ENCODE assay signal across 10 cellular contexts in genomic region chr2:157830696-157831570, GRCh38. TPM values are rescaled to one million over a fixed set of nuclear protein-coding genes. Genes with fewer than 3 reads are reported as not detected.
DNase-seq lines count a peak whose midpoint lies in the region; ATAC-seq, FAIRE-seq and TF ChIP-seq lines count a peak whose summit lies in the region.
"Had no signal": no experiment of that assay in that cellular context is flagged by ENCODE, and none has a peak within 500 bp of the region (broad histone marks: within the 10 kb centered on the region; RNA-seq: fewer than 3 reads in every experiment).

No MANE protein-coding gene starts in this region.

- no peak for TF ChIP-seq CTCF in activated CD8-positive, alpha-beta T cell treated with anti-CD3 and anti-CD28 coated beads for 36 hours (IDR thresholded peaks at IDR 0.05)
- TF ChIP-seq CTCF in HepG2 (CRISPR knock-in tag; IDR thresholded peaks at IDR 0.05): no peak

- no peak overlapping the region for H3K4me2 ChIP-seq in HepG2 (ENCODE audit: low read depth, low read length)

- POLR2A ChIA-PET in activated CD8-positive, alpha-beta T cell treated with anti-CD3 and anti-CD28 coated beads for 36 hours (lab: Charles Lee): no interaction called here
- POLR2A ChIA-PET in activated CD8-positive, alpha-beta T cell treated with anti-CD3 and anti-CD28 coated beads, Interleukin-2, amount 10 ng/mL, durations not matched to agents 7 days and 5 days (lab: Charles Lee): no interaction called here
- POLR2A ChIA-PET in HepG2 (lab: Yijun Ruan, JAX): no interaction called here

- peaks cover 9% of the 10 kb centered on the region for H3K4me1 ChIP-seq in HepG2 (ENCODE audit: insufficient read depth, low read length)

- H3K9me3 Mint-ChIP-seq in activated CD8-positive, alpha-beta T cell treated with anti-CD3 and anti-CD28 coated beads for 36 hours: no peaks in the 10 kb centered on the region
- H3K9me3 Mint-ChIP-seq in activated CD8-positive, alpha-beta T cell treated with anti-CD3 and anti-CD28 coated beads, Interleukin-2, amount 10 ng/mL, durations not matched to agents 7 days and 5 days (ENCODE audit: insufficient read depth): no peaks in the 10 kb centered on the region
- H3K9me3 Mint-ChIP-seq: IgD-negative memory B cell had no signal

- TF ChIP-seq POLR2A in HepG2 (IDR thresholded peaks at IDR 0.05; ENCODE audit: insufficient read depth in 1 of 2, low read depth in 2 of 2, low read length in 2 of 2): no peak

- no peak overlapping the region for H3K9ac ChIP-seq in HepG2 (ENCODE audit: insufficient read depth, low read depth, low read length)

- H3K4me1 Mint-ChIP-seq in activated CD8-positive, alpha-beta T cell treated with anti-CD3 and anti-CD28 coated beads for 36 hours (ENCODE audit: low read depth): peaks cover 23% of the 10 kb centered on the region
- H3K4me1 Mint-ChIP-seq in activated CD8-positive, alpha-beta T cell treated with anti-CD3 and anti-CD28 coated beads, Interleukin-2, amount 10 ng/mL, durations not matched to agents 7 days and 5 days (ENCODE audit: low read depth): peaks cover 11% of the 10 kb centered on the region

- H3K27me3 Mint-ChIP-seq in activated CD8-positive, alpha-beta T cell treated with anti-CD3 and anti-CD28 coated beads for 36 hours: no peaks in the 10 kb centered on the region
- H3K27me3 Mint-ChIP-seq in activated CD8-positive, alpha-beta T cell treated with anti-CD3 and anti-CD28 coated beads, Interleukin-2, amount 10 ng/mL, durations not matched to agents 7 days and 5 days (ENCODE audit: low read depth): no peaks in the 10 kb centered on the region
- H3K27me3 Mint-ChIP-seq: activated naive CD8-positive, alpha-beta T cell; IgD-negative memory B cell had no signal

- DNase-seq in activated CD8-positive, alpha-beta T cell treated with anti-CD3 and anti-CD28 coated beads for 36 hours: no peak
- no peak for DNase-seq in activated CD8-positive, alpha-beta T cell treated with anti-CD3 and anti-CD28 coated beads, Interleukin-2, amount 10 ng/mL, durations not matched to agents 7 days and 5 days
- DNase-seq in brain pericyte (ENCODE audit: low read depth, low spot score): peak; percentile 65
- peak; percentile 52 for DNase-seq in HepG2 (ENCODE audit: low spot score)
- DNase-seq in urothelium cell line (ENCODE audit: low spot score): peak; percentile 70
- no peak for DNase-seq in activated gamma-delta T cell (lab: John Stamatoyannopoulos, UW)
- no peak for DNase-seq in stimulated activated naive CD8-positive, alpha-beta T cell treated with anti-CD3 and anti-CD28 coated beads, Interleukin-15, Interleukin-2, amounts not matched to agents 100 U/mL and 50 U/mL, for 24 hours

- in situ Hi-C loops in HepG2 (cut with HindIII; ENCODE audit: extremely low pct_ligation_motif_present, low pct_unique_long_range_greater_than_20kb): no loop called here

- CTCF ChIA-PET in activated CD8-positive, alpha-beta T cell treated with anti-CD3 and anti-CD28 coated beads for 36 hours (lab: Charles Lee): no interaction called here
- CTCF ChIA-PET in activated CD8-positive, alpha-beta T cell treated with anti-CD3 and anti-CD28 coated beads, Interleukin-2, amount 10 ng/mL, durations not matched to agents 7 days and 5 days (lab: Charles Lee): no interaction called here
- CTCF ChIA-PET in HepG2 (lab: Yijun Ruan, JAX; ENCODE audit: low intra/inter-chr PET ratio, low total read pairs): no interaction called here

- H3K79me2 ChIP-seq in HepG2 (ENCODE audit: insufficient read depth, low read length): no peaks in the 10 kb centered on the region

- H3K27ac ChIP-seq in HepG2 (ENCODE audit: extremely low read length, insufficient read depth, low read length): no peak overlapping the region

- H3K36me3 ChIP-seq in HepG2 (replicated peaks in 1 of 2; ENCODE audit: control insufficient read depth in 1 of 2, insufficient read depth in 2 of 2, low read length in 2 of 2): no peaks in the 10 kb centered on the region

- intact Hi-C loops in activated CD8-positive, alpha-beta T cell treated with anti-CD3 and anti-CD28 coated beads for 36 hours (cut with micrococcal nuclease): no loop called here
- intact Hi-C loops in HepG2 (cut with micrococcal nuclease; ENCODE audit: unreplicated experiment): no loop called here

- TF ChIP-seq EP300 in HepG2 (IDR thresholded peaks at IDR 0.05; ENCODE audit: low read depth in 2 of 2, low read length in 2 of 2) (peak in 1 of 2 experiments; percentile 21; a peak in 1 of 4 replicates), HepG2 (CRISPR knock-in tag; IDR thresholded peaks at IDR 0.05; ENCODE audit: borderline replicate concordance) (no peak)

- ATAC-seq in activated CD8-positive, alpha-beta T cell treated with anti-CD3 and anti-CD28 coated beads for 36 hours: peak; percentile 30
- no peak for ATAC-seq in activated CD8-positive, alpha-beta T cell treated with anti-CD3 and anti-CD28 coated beads, Interleukin-2, amount 10 ng/mL, durations not matched to agents 7 days and 5 days
- no peak for ATAC-seq in HepG2
- no peak for ATAC-seq in stimulated activated naive CD8-positive, alpha-beta T cell treated with anti-CD3 and anti-CD28 coated beads, Interleukin-15, Interleukin-2, amounts not matched to agents 100 U/mL and 50 U/mL, for 24 hours
- ATAC-seq in GM19455 (IDR thresholded peaks at IDR 0.05; ENCODE audit: unreplicated experiment): no peak

- 91% methylated on average over 2 of the region's 2 CpGs for WGBS in HepG2 (ENCODE audit: low lambda C conversion rate)

- no peak overlapping the region for H3K4me3 Mint-ChIP-seq in activated CD8-positive, alpha-beta T cell treated with anti-CD3 and anti-CD28 coated beads for 36 hours
- H3K4me3 Mint-ChIP-seq in activated CD8-positive, alpha-beta T cell treated with anti-CD3 and anti-CD28 coated beads, Interleukin-2, amount 10 ng/mL, durations not matched to agents 7 days and 5 days: no peak overlapping the region
- H3K4me3 Mint-ChIP-seq: activated naive CD8-positive, alpha-beta T cell; IgD-negative memory B cell had no signal

- no peaks in the 10 kb centered on the region for H3K9me3 ChIP-seq in HepG2 (ENCODE audit: low read length)

- H3K4me3 ChIP-seq in HepG2 (replicated peaks in 1 of 3; ENCODE audit: insufficient read depth in 1 of 3, low read depth in 2 of 3, low read length in 3 of 3): no peak overlapping the region

- H2AFZ ChIP-seq in HepG2 (ENCODE audit: low read length): no peak overlapping the region

- no peak for TF ChIP-seq RAD21 in HepG2 (CRISPR knock-in tag; IDR thresholded peaks at IDR 0.05)

- FAIRE-seq in HepG2 (lab: Jason Lieb, UNC) (no peak), urothelium cell line (lab: Jason Lieb, UNC) (no peak)

- peaks cover 11% of the 10 kb centered on the region for H3K36me3 Mint-ChIP-seq in activated CD8-positive, alpha-beta T cell treated with anti-CD3 and anti-CD28 coated beads for 36 hours (ENCODE audit: low read depth)
- no peaks in the 10 kb centered on the region for H3K36me3 Mint-ChIP-seq in activated CD8-positive, alpha-beta T cell treated with anti-CD3 and anti-CD28 coated beads, Interleukin-2, amount 10 ng/mL, durations not matched to agents 7 days and 5 days (ENCODE audit: low read depth)

- no peak overlapping the region for H3K27ac Mint-ChIP-seq in activated CD8-positive, alpha-beta T cell treated with anti-CD3 and anti-CD28 coated beads for 36 hours
- H3K27ac Mint-ChIP-seq in activated CD8-positive, alpha-beta T cell treated with anti-CD3 and anti-CD28 coated beads, Interleukin-2, amount 10 ng/mL, durations not matched to agents 7 days and 5 days: no peak overlapping the region
- H3K27ac Mint-ChIP-seq: activated naive CD8-positive, alpha-beta T cell; IgD-negative memory B cell had no signal

- BruUV-seq in HepG2 (replicated peaks; lab: Mats Ljungman, UMichigan): no TSS peak

- H3K27me3 ChIP-seq in HepG2 (ENCODE audit: control insufficient read depth in 1 of 2, insufficient read depth in 2 of 2, low read length in 2 of 2): no peaks in the 10 kb centered on the region

- no peaks in the 10 kb centered on the region for H4K20me1 ChIP-seq in HepG2 (ENCODE audit: insufficient read depth, low read length)

RNA-seq across cellular contexts. Expression of gene ACVR1, which starts 45.2 kb away (rescaled TPM):
- total RNA-seq in activated CD8-positive, alpha-beta T cell treated with anti-CD3 and anti-CD28 coated beads for 36 hours: 10 to 100 TPM in 1 of 2 experiments, 1 to 10 TPM in 1; 8.3 to 10.1 TPM
- total RNA-seq in activated CD8-positive, alpha-beta T cell treated with anti-CD3 and anti-CD28 coated beads, Interleukin-2, amount 10 ng/mL, durations not matched to agents 7 days and 5 days: 10 to 100 TPM; 10.7 to 13.6 TPM
- 2.3 and 2.8 TPM in 2 replicates for total RNA-seq in HepG2 (2016; rRNA removed; fragmentation: Illumina TruSeq; extraction: Trizol)
- 1.3 and 1.7 TPM in 2 replicates for total RNA-seq in HepG2 (2016; cell fraction: cytosol; rRNA removed; fragmentation: Illumina TruSeq; extraction: Trizol; ENCODE audit: low read depth)
- 2.7 and 3.8 TPM in 2 replicates for total RNA-seq in HepG2 (2016; cell fraction: insoluble cytoplasmic fraction; rRNA removed; fragmentation: Illumina TruSeq; extraction: Trizol)
- 3.1 and 3.3 TPM in 2 replicates for total RNA-seq in HepG2 (2016; cell fraction: membrane; rRNA removed; fragmentation: Illumina TruSeq; extraction: Trizol)
- 8.2 and 8.4 TPM in 2 replicates for total RNA-seq in HepG2 (2016; cell fraction: nucleus; rRNA removed; fragmentation: Illumina TruSeq; extraction: Trizol)
- polyA plus RNA-seq in HepG2 (2011; rRNA removed): 5.4 and 6.9 TPM in 2 replicates
- 4.3 and 8.0 TPM in 2 replicates for polyA plus RNA-seq in HepG2 (2011; cell fraction: cytosol; rRNA removed)
- polyA plus RNA-seq in HepG2 (2011; cell fraction: nucleus; rRNA removed): 5.9 and 6.4 TPM in 2 replicates
- polyA plus RNA-seq in HepG2 (2012): 8.6 and 9.9 TPM in 2 replicates
- 0.64 and 0.91 TPM in 2 replicates for polyA plus RNA-seq in HepG2 (2016; cell fraction: cytosol; fragmentation: Illumina TruSeq; extraction: Trizol; ENCODE audit: low read depth)
- polyA plus RNA-seq in HepG2 (2016; cell fraction: insoluble cytoplasmic fraction; fragmentation: Illumina TruSeq; extraction: Trizol; ENCODE audit: low read depth): 4.0 and 4.8 TPM in 2 replicates
- 1.3 and 1.6 TPM in 2 replicates for polyA plus RNA-seq in HepG2 (2016; cell fraction: membrane; fragmentation: Illumina TruSeq; extraction: Trizol; ENCODE audit: low read depth)
- 11.1 and 11.6 TPM in 2 replicates for polyA plus RNA-seq in HepG2 (2016; cell fraction: nucleus; fragmentation: Illumina TruSeq; extraction: Trizol; ENCODE audit: insufficient read depth, low read depth)
- 8.0 and 8.3 TPM in 2 replicates for polyA minus RNA-seq in HepG2 (2011; rRNA and poly(A)+ RNA removed; ENCODE audit: low replicate concordance)
- polyA minus RNA-seq in HepG2 (2011; cell fraction: cytosol; rRNA and poly(A)+ RNA removed): 6.2 and 10.0 TPM in 2 replicates
- polyA minus RNA-seq in HepG2 (2011; cell fraction: nucleus; rRNA and poly(A)+ RNA removed): 12.7 and 15.2 TPM in 2 replicates

Comparison
In these comparisons a context has a peak if more than half of its experiments do, and no peak if none do; other contexts are left out.
1. DNase-seq: peak in brain pericyte (single experiment), HepG2 (single experiment) and urothelium cell line (single experiment); none in activated CD8-positive, alpha-beta T cell treated with anti-CD3 and anti-CD28 coated beads for 36 hours (single experiment), activated CD8-positive, alpha-beta T cell treated with anti-CD3 and anti-CD28 coated beads, Interleukin-2, amount 10 ng/mL, durations not matched to agents 7 days and 5 days (single experiment), activated gamma-delta T cell (single experiment) and stimulated activated naive CD8-positive, alpha-beta T cell treated with anti-CD3 and anti-CD28 coated beads, Interleukin-15, Interleukin-2, amounts not matched to agents 100 U/mL and 50 U/mL, for 24 hours (single experiment).